16 cellular contexts compared by ENCODE assay signal in the genomic region with DNA sequence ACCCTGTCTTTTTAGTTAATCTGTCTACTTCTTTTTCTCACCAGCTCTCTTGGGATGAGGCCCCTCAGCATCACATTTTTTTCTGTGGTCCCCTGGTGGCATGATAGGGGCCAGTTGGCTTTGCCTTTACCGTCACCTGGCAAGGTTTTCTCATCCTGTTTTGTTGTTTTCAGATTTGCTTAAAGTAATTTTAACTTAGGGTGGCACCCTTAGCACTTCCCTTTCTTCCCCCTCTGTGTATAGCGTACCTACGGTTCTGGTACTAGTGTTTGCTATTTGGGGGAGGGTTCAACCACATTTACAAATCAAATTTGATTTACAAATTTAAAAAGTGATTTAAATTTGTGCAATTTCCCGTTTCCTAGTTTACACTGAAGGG. TPM values are rescaled to one million over a fixed set of nuclear protein-coding genes. Genes with fewer than 3 reads are reported as not detected.
DNase-seq lines count a peak whose midpoint lies in the region; ATAC-seq and TF ChIP-seq lines count a peak whose summit lies in the region.
"Had no signal": no experiment of that assay in that cellular context is flagged by ENCODE, and none has a peak within 500 bp of the region (broad histone marks: within the 10 kb centered on the region; RNA-seq: fewer than 3 reads in every experiment).

No MANE protein-coding gene starts in this region.

- no peak overlapping the region for H3K4me3 Mint-ChIP-seq in central memory CD8-positive, alpha-beta T cell

- intact Hi-C loops in right cardiac atrium (cut with DNase I) = no loop called here
- intact Hi-C loops in upper lobe of right lung (cut with DNase I) = no loop called here

- peaks cover 38% of the 10 kb centered on the region for H3K36me3 Mint-ChIP-seq in central memory CD8-positive, alpha-beta T cell (ENCODE audit: insufficient read depth)

- DNase-seq in GM12865 (ENCODE audit: low read depth) (peak; percentile 57), right cardiac atrium (no peak), upper lobe of right lung (no peak), GDM1 (lab: John Stamatoyannopoulos, UW) (no peak)
- DNase-seq in central memory CD8-positive, alpha-beta T cell (ENCODE audit: low spot score in 2 of 2) = no peak
- DNase-seq: activated CD8-positive, alpha-beta memory T cell treated with anti-CD3 and anti-CD28 coated beads, Interleukin-2, amount 50 U/mL, for 4 hours; amygdala; dermis blood vessel endothelial cell; KBM-7; NCI-H1436 treated with DMSO at 0.1 percent for 48 hours; NCI-H748 treated with DMSO at 0.1 percent for 48 hours; SHP77 treated with DMSO at 0.1 percent for 48 hours had no signal

- H3K4me1 ChIP-seq in right cardiac atrium (ENCODE audit: control insufficient read depth, insufficient read depth, low read length) (no peaks in the 10 kb centered on the region), upper lobe of right lung (peaks cover 12% of the 10 kb centered on the region)

- H3K9me3 ChIP-seq in right cardiac atrium (ENCODE audit: control insufficient read depth, low read length) (no peaks in the 10 kb centered on the region), upper lobe of right lung (no peaks in the 10 kb centered on the region)
- H3K9me3 ChIP-seq: neutrophil had no signal

- no peaks in the 10 kb centered on the region for H3K27me3 Mint-ChIP-seq in central memory CD8-positive, alpha-beta T cell

- H3K27me3 ChIP-seq in right cardiac atrium (ENCODE audit: control insufficient read depth, insufficient read depth) = no peaks in the 10 kb centered on the region
- H3K27me3 ChIP-seq in upper lobe of right lung = no peaks in the 10 kb centered on the region
- H3K27me3 ChIP-seq: neutrophil had no signal

- peaks cover 64% of the 10 kb centered on the region for H3K36me3 ChIP-seq in upper lobe of right lung

- H3K27ac ChIP-seq in right cardiac atrium (ENCODE audit: low read length) = no peak overlapping the region
- H3K27ac ChIP-seq in upper lobe of right lung = no peak overlapping the region
- H3K27ac ChIP-seq: neutrophil had no signal

- TF ChIP-seq CTCF in GM12865 (IDR thresholded peaks at IDR 0.05; ENCODE audit: insufficient read depth, low read depth, low read length, missing control alignments) = no peak
- TF ChIP-seq CTCF in upper lobe of right lung (IDR thresholded peaks at IDR 0.05) = no peak

- peak overlapping the region; percentile 82 for H3K27ac Mint-ChIP-seq in central memory CD8-positive, alpha-beta T cell (ENCODE audit: low read depth)

- H3K4me1 Mint-ChIP-seq in central memory CD8-positive, alpha-beta T cell = peaks cover 33% of the 10 kb centered on the region

- ATAC-seq in GM18873 (IDR thresholded peaks at IDR 0.05; ENCODE audit: low FRiP score, unreplicated experiment) (peak; percentile 49), HG02885 (IDR thresholded peaks at IDR 0.05; ENCODE audit: poor library complexity, unreplicated experiment) (peak; percentile 30), right cardiac atrium (no peak), upper lobe of right lung (no peak)
- ATAC-seq in central memory CD8-positive, alpha-beta T cell (replicated peaks; ENCODE audit: extremely low read depth, poor library complexity, severe bottlenecking) = no peak

- 84% methylated on average over 4 of the region's 4 CpGs for WGBS in right cardiac atrium

- H3K9me3 Mint-ChIP-seq in central memory CD8-positive, alpha-beta T cell = no peaks in the 10 kb centered on the region

- H3K4me3 ChIP-seq in GM12865 (ENCODE audit: low read depth, low read length) = no peak overlapping the region; the same call in 1 of the 2 replicates
- no peak overlapping the region for H3K4me3 ChIP-seq in right cardiac atrium (ENCODE audit: low read length)
- no peak overlapping the region for H3K4me3 ChIP-seq in upper lobe of right lung
- H3K4me3 ChIP-seq: lung had no signal

RNA-seq across cellular contexts. Expression of a gene that starts 35.7 kb away (rescaled TPM):
- total RNA-seq in right cardiac atrium = 100 to 1,000 TPM; 120 to 141 (median 129) TPM
- 31.5 TPM for polyA plus RNA-seq in right cardiac atrium
- total RNA-seq in upper lobe of right lung = 266 TPM

Comparison
In these comparisons a context has a peak if more than half of its experiments do, and no peak if none do; other contexts are left out.
1. ATAC-seq: peak in GM18873 (single experiment) and HG02885 (single experiment); none in central memory CD8-positive, alpha-beta T cell (single experiment), right cardiac atrium (0 of 2) and upper lobe of right lung (single experiment).